8 cellular contexts compared by ENCODE assay signal in the genomic region with DNA sequence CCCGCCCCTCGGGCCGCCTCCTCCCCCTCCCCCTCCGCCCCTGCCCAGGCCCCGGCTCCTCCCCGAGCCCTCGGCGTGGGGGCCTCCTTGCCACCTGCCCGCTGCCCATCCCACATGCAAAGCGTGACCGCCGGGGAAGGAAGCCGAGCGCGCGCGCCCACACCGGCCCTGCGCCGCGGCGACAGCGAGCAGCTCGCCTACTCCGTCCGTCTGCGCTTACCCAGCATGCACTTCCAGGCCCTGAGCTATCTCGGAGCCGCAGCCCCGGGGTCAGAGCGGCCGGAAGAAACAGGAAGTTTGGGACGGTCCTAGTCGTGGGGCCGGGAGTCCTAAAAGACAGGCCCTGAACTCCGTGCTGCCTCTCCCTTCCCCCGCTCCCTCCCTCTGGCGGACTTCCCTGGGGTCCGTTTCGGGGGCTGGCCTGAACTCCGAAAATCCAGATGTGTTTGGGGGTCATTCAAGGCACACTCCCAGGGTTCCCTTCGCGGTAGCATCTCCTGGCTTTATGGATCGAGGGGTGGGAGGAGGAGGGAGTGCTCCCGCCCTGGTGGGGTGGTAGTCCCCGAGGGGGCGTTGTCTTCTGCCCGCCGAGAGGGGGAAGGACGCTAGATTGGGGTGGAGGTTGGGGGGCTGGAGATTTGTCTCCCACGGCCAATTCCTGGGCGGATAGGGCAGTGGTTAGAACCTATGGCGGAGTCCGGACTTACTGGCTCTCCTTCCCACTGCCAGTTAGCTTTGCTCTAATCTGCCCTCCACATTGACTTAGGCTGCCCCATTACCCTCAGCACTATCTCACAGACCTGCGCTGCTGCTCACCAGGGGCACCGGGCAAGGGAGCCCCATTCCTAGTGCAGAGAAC. TPM values are rescaled to one million over a fixed set of nuclear protein-coding genes. Genes with fewer than 3 reads are reported as not detected.
DNase-seq lines count a peak whose midpoint lies in the region; ATAC-seq and TF ChIP-seq lines count a peak whose summit lies in the region.

No MANE protein-coding gene starts in this region.

- H3K27ac Mint-ChIP-seq in CD8-positive, alpha-beta memory T cell = peak overlapping the region in 4 of 8 donors; percentile 15 to 76 (median 60)
- H3K27ac Mint-ChIP-seq in activated naive CD4-positive, alpha-beta T cell treated with anti-CD3 and anti-CD28 coated beads, Interleukin-2, amount 10 ng/mL, durations not matched to agents 7 days and 5 days = peak overlapping the region; percentile 62

- H3K36me3 ChIP-seq in CD8-positive, alpha-beta memory T cell (ENCODE audit: insufficient read depth, low read length) = no peaks in the 10 kb centered on the region
- no peaks in the 10 kb centered on the region for H3K36me3 ChIP-seq in psoas muscle (ENCODE audit: insufficient read depth in 1 of 2, low read depth in 1 of 2)

- H3K9me3 Mint-ChIP-seq in CD8-positive, alpha-beta memory T cell = peaks cover 0 to 2% (median 0%) of the 10 kb centered on the region in 5 donors
- no peaks in the 10 kb centered on the region for H3K9me3 Mint-ChIP-seq in activated naive CD4-positive, alpha-beta T cell treated with anti-CD3 and anti-CD28 coated beads, Interleukin-2, amount 10 ng/mL, durations not matched to agents 7 days and 5 days

- peak overlapping the region; percentile 54 for H3K27ac ChIP-seq in CD8-positive, alpha-beta memory T cell (ENCODE audit: low read depth, low read length)
- H3K27ac ChIP-seq in psoas muscle = peak overlapping the region; percentile 23

- no peaks in the 10 kb centered on the region for H3K27me3 ChIP-seq in CD8-positive, alpha-beta memory T cell (ENCODE audit: insufficient read depth, low read length, poor library complexity, severe bottlenecking)
- H3K27me3 ChIP-seq in psoas muscle (ENCODE audit: insufficient read depth in 3 of 3, low read length in 2 of 3) = peaks cover 0 to 14% (median 2%) of the 10 kb centered on the region in 3 donors

- POLR2A ChIA-PET in CD8-positive, alpha-beta memory T cell (lab: Charles Lee) = no interaction called here

- DNase-seq in CD8-positive, alpha-beta memory T cell = peak in 2 of 5 donors; percentile 16 to 52
- DNase-seq in NOMO-1 treated with dmso at 0.1 percent for 144 hours (lab: John Stamatoyannopoulos, UW; ENCODE audit: unreplicated experiment) (peak; percentile 75), left cardiac atrium (peak; percentile 72), psoas muscle (peak; percentile 71 to 76), cortex of kidney (lab: John Stamatoyannopoulos, UW) (no peak)
- DNase-seq in activated naive CD4-positive, alpha-beta T cell treated with anti-CD3 and anti-CD28 coated beads, Interleukin-2, amount 10 ng/mL, durations not matched to agents 7 days and 5 days = peak; percentile 63

- peaks cover 0 to 6% of the 10 kb centered on the region in 2 donors for H3K27me3 Mint-ChIP-seq in CD8-positive, alpha-beta memory T cell
- peaks cover 31% of the 10 kb centered on the region for H3K27me3 Mint-ChIP-seq in activated naive CD4-positive, alpha-beta T cell treated with anti-CD3 and anti-CD28 coated beads, Interleukin-2, amount 10 ng/mL, durations not matched to agents 7 days and 5 days

- CTCF ChIA-PET in CD8-positive, alpha-beta memory T cell (lab: Charles Lee) = interaction anchor here (1.3 to 1.4 kb wide), 2 partner anchors 19 to 21 kb away, joined by 3 read pairs; no protein-coding TSS in a partner anchor
- CTCF ChIA-PET in activated naive CD4-positive, alpha-beta T cell treated with anti-CD3 and anti-CD28 coated beads, Interleukin-2, amount 10 ng/mL, durations not matched to agents 7 days and 5 days (lab: Charles Lee) = no interaction called here

- no peak for TF ChIP-seq CTCF in psoas muscle (IDR thresholded peaks at IDR 0.05)

- ATAC-seq in GM19025 (IDR thresholded peaks at IDR 0.05; ENCODE audit: low read depth, unreplicated experiment) (peak; percentile 73), HG03135 (IDR thresholded peaks at IDR 0.05; ENCODE audit: unreplicated experiment) (peak; percentile 68), left cardiac atrium (peak; percentile 84 to 89), psoas muscle (peak; percentile 68 to 81 (median 75))

- intact Hi-C loops in left cardiac atrium (cut with DNase I) = no loop called here
- intact Hi-C loops in psoas muscle (cut with DNase I) = loop anchor here in 1 of 2 donors (2.0 kb wide), 1 partner anchor 17 kb away; no protein-coding TSS in a partner anchor

- 9 to 30% (median 24%) methylated on average over 17 to 52 of the region's 56 CpGs for WGBS in psoas muscle, 3 donors

- peak overlapping the region; percentile 53 for H3K4me3 ChIP-seq in CD8-positive, alpha-beta memory T cell (ENCODE audit: low read length)
- H3K4me3 ChIP-seq in psoas muscle = peak overlapping the region; percentile 61

- no peaks in the 10 kb centered on the region for H3K9me3 ChIP-seq in CD8-positive, alpha-beta memory T cell (ENCODE audit: low read length)
- H3K9me3 ChIP-seq in psoas muscle = no peaks in the 10 kb centered on the region

- H3K36me3 Mint-ChIP-seq in CD8-positive, alpha-beta memory T cell = peaks cover 0 to 2% (median 0%) of the 10 kb centered on the region in 3 donors
- peaks cover 2% of the 10 kb centered on the region for H3K36me3 Mint-ChIP-seq in activated naive CD4-positive, alpha-beta T cell treated with anti-CD3 and anti-CD28 coated beads, Interleukin-2, amount 10 ng/mL, durations not matched to agents 7 days and 5 days

- H3K4me1 Mint-ChIP-seq in CD8-positive, alpha-beta memory T cell = peaks cover 24 to 46% (median 29%) of the 10 kb centered on the region in 3 donors
- peaks cover 53% of the 10 kb centered on the region for H3K4me1 Mint-ChIP-seq in activated naive CD4-positive, alpha-beta T cell treated with anti-CD3 and anti-CD28 coated beads, Interleukin-2, amount 10 ng/mL, durations not matched to agents 7 days and 5 days

- H3K4me1 ChIP-seq in CD8-positive, alpha-beta memory T cell (ENCODE audit: insufficient read depth, low read length) = peaks cover 20% of the 10 kb centered on the region
- no peaks in the 10 kb centered on the region for H3K4me1 ChIP-seq in psoas muscle

- H3K4me3 Mint-ChIP-seq in CD8-positive, alpha-beta memory T cell = peak overlapping the region; percentile 58 to 74 (median 66)
- peak overlapping the region; percentile 58 for H3K4me3 Mint-ChIP-seq in activated naive CD4-positive, alpha-beta T cell treated with anti-CD3 and anti-CD28 coated beads, Interleukin-2, amount 10 ng/mL, durations not matched to agents 7 days and 5 days

RNA-seq across cellular contexts. Expression of a gene that starts 25.0 kb away (rescaled TPM):
- 10 to 100 TPM; 10.7 to 12.1 TPM for total RNA-seq in CD8-positive, alpha-beta memory T cell
- polyA plus RNA-seq in CD8-positive, alpha-beta memory T cell = 2.7 TPM
- 10 to 100 TPM in 1 of 2 donors, 1 to 10 TPM in 1; 7.5 to 11.3 TPM for total RNA-seq in left cardiac atrium
- total RNA-seq in psoas muscle = 1 to 10 TPM; 4.5 to 6.2 (median 5.9) TPM
- polyA plus RNA-seq in psoas muscle = 1 to 10 TPM in 2 of 3 donors, under 1 TPM in 1; 0.96 to 4.3 (median 1.8) TPM

RNA-seq across cellular contexts. Expression of a gene that starts 51.5 kb away (rescaled TPM):
- 10 to 100 TPM; 62.1 to 66.8 TPM for total RNA-seq in CD8-positive, alpha-beta memory T cell
- 12.5 TPM for polyA plus RNA-seq in CD8-positive, alpha-beta memory T cell
- 10 to 100 TPM in 1 of 2 donors, 1 to 10 TPM in 1; 7.7 to 13.7 TPM for total RNA-seq in left cardiac atrium
- total RNA-seq in psoas muscle = 10 to 100 TPM; 15.2 to 18.9 (median 16.2) TPM
- 10 to 100 TPM; 14.7 to 23.1 (median 18.1) TPM for polyA plus RNA-seq in psoas muscle
